Comparison of ENCODE assay signal across 10 cellular contexts in the genomic region with DNA sequence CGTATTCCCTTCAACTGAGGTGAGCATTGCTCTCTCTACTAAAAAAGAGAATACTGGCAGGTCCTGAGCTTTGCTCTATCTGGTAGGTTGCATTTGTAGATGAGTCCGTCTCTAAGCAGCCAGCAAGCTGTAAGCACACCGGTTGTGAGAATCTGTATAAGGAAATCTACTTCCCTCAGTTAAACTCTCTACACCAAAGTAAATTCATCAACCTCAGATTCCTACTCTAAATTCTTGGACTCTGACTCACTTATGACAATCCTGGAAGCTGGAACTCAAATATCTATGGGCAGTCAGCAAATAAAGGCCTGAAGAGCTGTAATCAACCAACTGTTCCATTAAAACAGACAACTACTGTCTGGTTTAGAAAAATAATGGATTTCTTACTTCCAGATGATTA. TPM values are rescaled to one million over a fixed set of nuclear protein-coding genes. Genes with fewer than 3 reads are reported as not detected.
DNase-seq lines count a peak whose midpoint lies in the region; ATAC-seq and TF ChIP-seq lines count a peak whose summit lies in the region.
"Had no signal": no experiment of that assay in that cellular context is flagged by ENCODE, and none has a peak within 500 bp of the region (broad histone marks: within the 10 kb centered on the region; RNA-seq: fewer than 3 reads in every experiment).

No MANE protein-coding gene starts in this region.

- H3K27me3 ChIP-seq in esophagus squamous epithelium: no peaks in the 10 kb centered on the region

- H3K36me3 ChIP-seq in esophagus squamous epithelium: no peaks in the 10 kb centered on the region
- peaks cover 50% of the 10 kb centered on the region for H3K36me3 ChIP-seq in mesodermal cell (ENCODE audit: control insufficient read depth, insufficient read depth, low read length)

- no peak for ATAC-seq in HG03354 (IDR thresholded peaks at IDR 0.05; ENCODE audit: poor library complexity, severe bottlenecking, unreplicated experiment)
- no peak for ATAC-seq in GM21423 (IDR thresholded peaks at IDR 0.05; ENCODE audit: unreplicated experiment)
- ATAC-seq in GM19324 (IDR thresholded peaks at IDR 0.05; ENCODE audit: low FRiP score, unreplicated experiment): no peak

- H3K9me3 ChIP-seq in esophagus squamous epithelium (no peaks in the 10 kb centered on the region), mesodermal cell (ENCODE audit: control insufficient read depth, low read length) (no peaks in the 10 kb centered on the region)

- intact Hi-C loops in esophagus squamous epithelium (cut with DNase I): no loop called here

- WGBS in esophagus squamous epithelium, 2 donors: 49 to 58% methylated on average over 3 of the region's 3 CpGs
- WGBS in mesodermal cell (ENCODE audit: insufficient coverage in 2 of 2), 2 experiments: 40% methylated on average over 2 of the region's 3 CpGs; no CpG with 5 or more reads in 1 of the 2 experiments

- H3K27ac ChIP-seq in esophagus squamous epithelium (peak overlapping the region in 3 of 4 donors; percentile 1 to 35 (median 31)), mesodermal cell (ENCODE audit: low read depth, low read length, severe bottlenecking) (peak overlapping the region; percentile 83)

- no peak for TF ChIP-seq POLR2A in esophagus squamous epithelium (IDR thresholded peaks at IDR 0.05)

- no peaks in the 10 kb centered on the region for H3K4me1 ChIP-seq in esophagus squamous epithelium
- H3K4me1 ChIP-seq in mesodermal cell (ENCODE audit: control insufficient read depth, insufficient read depth, low read length, poor library complexity, severe bottlenecking): peaks cover 63% of the 10 kb centered on the region

- H3K4me3 ChIP-seq in AG09309 (ENCODE audit: control insufficient read depth, low read depth, low read length) (no peak overlapping the region), esophagus squamous epithelium (no peak overlapping the region), mesodermal cell (ENCODE audit: extremely low read depth, insufficient read depth, low read length, poor library complexity, severe bottlenecking) (no peak overlapping the region)

- peak; percentile 61 for DNase-seq in AG09309 (ENCODE audit: low read depth)
- DNase-seq in NCI-H69 (lab: John Stamatoyannopoulos, UW): peak; percentile 31
- no peak for DNase-seq in esophagus squamous epithelium (lab: John Stamatoyannopoulos, UW)
- DNase-seq in T-helper 2 cell: no peak
- DNase-seq: COR-L47 had no signal

- no peak for TF ChIP-seq CTCF in AG09309 (IDR thresholded peaks at IDR 0.05; ENCODE audit: control insufficient read depth, insufficient read depth, low read depth, low read length, missing control alignments)
- no peak for TF ChIP-seq CTCF in esophagus squamous epithelium (IDR thresholded peaks at IDR 0.05)

RNA-seq across cellular contexts. Expression of a gene that starts 37.9 kb away (rescaled TPM):
- 100 to 1,000 TPM in 1 of 4 donors, 10 to 100 TPM in 3; 21.0 to 109 (median 76.4) TPM for total RNA-seq in esophagus squamous epithelium
- 176 TPM for polyA plus RNA-seq in mesodermal cell (2013, experiment 1 of 2)
- 122 TPM for polyA plus RNA-seq in mesodermal cell (2013, experiment 2 of 2)
- polyA plus RNA-seq: IgD-negative memory B cell had no signal

Comparison
In these comparisons a context has a peak if more than half of its experiments do, and no peak if none do; other contexts are left out.
1. DNase-seq: peak in AG09309 (single experiment) and NCI-H69 (single experiment); none in esophagus squamous epithelium (single experiment) and T-helper 2 cell (0 of 5).